9 cellular contexts compared by ENCODE assay signal in genomic region chr19:14004619-14005380, GRCh38. TPM values are rescaled to one million over a fixed set of nuclear protein-coding genes. Genes with fewer than 3 reads are reported as not detected.
DNase-seq lines count a peak whose midpoint lies in the region; ATAC-seq and TF ChIP-seq lines count a peak whose summit lies in the region.
"Had no signal": no experiment of that assay in that cellular context is flagged by ENCODE, and none has a peak within 500 bp of the region (broad histone marks: within the 10 kb centered on the region; RNA-seq: fewer than 3 reads in every experiment).

No MANE protein-coding gene starts in this region.

- peaks cover 23% of the 10 kb centered on the region for H3F3A ChIP-seq in SU-DHL-6 (ENCODE audit: insufficient read depth)

- peak overlapping the region; percentile 78 for H3K27ac Mint-ChIP-seq in neural crest cell (ENCODE audit: unreplicated experiment)

- peak overlapping the region; percentile 83 for H3K9ac ChIP-seq in SU-DHL-6 (ENCODE audit: low read length)

- peaks cover 4% of the 10 kb centered on the region; the same call in 1 of the 2 replicates for H3K79me2 ChIP-seq in SU-DHL-6 (ENCODE audit: insufficient read depth, low read length)

- no peaks in the 10 kb centered on the region for H3K9me2 ChIP-seq in SU-DHL-6 (replicated peaks; ENCODE audit: insufficient read depth, low read length)

- H4K20me1 ChIP-seq in SU-DHL-6 (ENCODE audit: low read depth, low read length): no peaks in the 10 kb centered on the region

- H3K4me1 Mint-ChIP-seq in neural crest cell: peaks cover 17% of the 10 kb centered on the region

- H3K36me3 Mint-ChIP-seq in neural crest cell (ENCODE audit: low read depth): peaks cover 3% of the 10 kb centered on the region

- peak overlapping the region; percentile 96 for H3K4me2 ChIP-seq in SU-DHL-6 (ENCODE audit: low read depth, low read length, poor library complexity, severe bottlenecking)

- no peaks in the 10 kb centered on the region for H3K36me3 ChIP-seq in SU-DHL-6 (ENCODE audit: low read length)
- H3K36me3 ChIP-seq: SJSA1 had no signal

- H3K27me3 ChIP-seq in SU-DHL-6 (ENCODE audit: low read length): no peaks in the 10 kb centered on the region
- H3K27me3 ChIP-seq: SJSA1 had no signal

- no peaks in the 10 kb centered on the region for H3K27me3 Mint-ChIP-seq in neural crest cell (ENCODE audit: low read depth)

- TF ChIP-seq CTCF in GM13977 (IDR thresholded peaks at IDR 0.05; ENCODE audit: extremely low read depth, insufficient read depth, missing control alignments) (no peak), SU-DHL-6 (IDR thresholded peaks at IDR 0.05; ENCODE audit: insufficient read depth, low read length, poor library complexity, severe bottlenecking) (no peak), neural crest cell (conservative IDR thresholded peaks at IDR 0.05) (no peak)

- peak overlapping the region; percentile 64 for H3K4me3 ChIP-seq in SU-DHL-6 (ENCODE audit: insufficient read depth, low read length, poor library complexity, severe bottlenecking)

- in situ Hi-C loops in GM13977 (cut with MboI; ENCODE audit: low pct_unique_long_range_greater_than_20kb, low sequenced_read_pairs, unreplicated experiment): no loop called here

- no peak for ATAC-seq in GM19452 (IDR thresholded peaks at IDR 0.05; ENCODE audit: unreplicated experiment)
- ATAC-seq in GM19467 (IDR thresholded peaks at IDR 0.05; ENCODE audit: unreplicated experiment): no peak

- no peaks in the 10 kb centered on the region for H3K9me3 Mint-ChIP-seq in neural crest cell

- peak overlapping the region; percentile 19 for H2AFZ ChIP-seq in SU-DHL-6 (ENCODE audit: low read depth, low read length, severe bottlenecking)

- DNase-seq in GM13977 (ENCODE audit: low spot score) (peak; percentile 12), fibroblast of peridontal ligament (ENCODE audit: extremely low read depth) (peak; percentile 26), neural crest cell (ENCODE audit: low read depth, low spot score) (no peak), DMS153 treated with DMSO at 0.1 percent for 48 hours (lab: John Stamatoyannopoulos, UW; ENCODE audit: unreplicated experiment) (no peak), SW 1271 (lab: John Stamatoyannopoulos, UW) (no peak)

- peak overlapping the region; percentile 75 for H3K27ac ChIP-seq in SU-DHL-6 (ENCODE audit: low read depth, low read length)

- no peaks in the 10 kb centered on the region for H3K9me3 ChIP-seq in SU-DHL-6 (ENCODE audit: insufficient read depth, low read length)
- H3K9me3 ChIP-seq: SJSA1 had no signal

- H3K4me3 Mint-ChIP-seq in neural crest cell: peak overlapping the region; percentile 88

RNA-seq across cellular contexts. Expression of gene RFX1, which starts 1.3 kb away (rescaled TPM):
- 17.6 and 19.9 TPM in 2 replicates for total RNA-seq in neural crest cell

RNA-seq across cellular contexts. Expression of gene RLN3, which starts 23.1 kb away (rescaled TPM):
- not detected in 2 replicates for total RNA-seq in neural crest cell
- total RNA-seq: SJSA1 had no signal

RNA-seq across cellular contexts. Expression of gene IL27RA, which starts 26.8 kb away (rescaled TPM):
- 4.8 and 5.0 TPM in 2 replicates for total RNA-seq in neural crest cell

RNA-seq across cellular contexts. Expression of gene DCAF15, which starts 52.5 kb away (rescaled TPM):
- total RNA-seq in neural crest cell: 83.5 and 85.6 TPM in 2 replicates

RNA-seq across cellular contexts. Expression of gene PALM3, which starts 57.1 kb away (rescaled TPM):
- 5.2 and 5.7 TPM in 2 replicates for total RNA-seq in neural crest cell
- total RNA-seq: SJSA1 had no signal

Comparison
In these comparisons a context has a peak if more than half of its experiments do, and no peak if none do; other contexts are left out.
1. DNase-seq: peak in GM13977 (single experiment) and fibroblast of peridontal ligament (single experiment); none in neural crest cell (single experiment), DMS153 treated with DMSO at 0.1 percent for 48 hours (single experiment) and SW 1271 (0 of 2).